8 cellular contexts compared by ENCODE assay signal in genomic region chr7:42406358-42406757, GRCh38.
"Had no signal": no experiment of that assay in that cellular context is flagged by ENCODE, and none has a peak within 500 bp of the region (broad histone marks: within the 10 kb centered on the region; RNA-seq: fewer than 3 reads in every experiment).

No MANE protein-coding gene starts in this region.

- H3K4me3 ChIP-seq: HAP-1 had no signal

- H3K4me3 Mint-ChIP-seq: HFFc6, IgD-negative memory B cell had no signal

- H3K9me3 ChIP-seq: HAP-1 had no signal

- H3K9me3 Mint-ChIP-seq: HFFc6, IgD-negative memory B cell had no signal

- H3K27me3 Mint-ChIP-seq: IgD-negative memory B cell had no signal

- ATAC-seq: HCT116, HepG2 had no signal

- H3K4me1 ChIP-seq: HAP-1 had no signal

- H3K36me3 Mint-ChIP-seq: IgD-negative memory B cell had no signal

- H3K4me1 Mint-ChIP-seq: IgD-negative memory B cell had no signal

- H3K27ac ChIP-seq: HL-60 had no signal

- H3K27ac Mint-ChIP-seq: HFFc6, IgD-negative memory B cell had no signal

- H3K36me3 ChIP-seq: HAP-1 had no signal

- DNase-seq: GOT3, H7, HFFc6 had no signal
